ENCODE assay signal across 1 cellular context in genomic region chr16:69701866-69702265, GRCh38.
TF ChIP-seq lines count a peak whose summit lies in the region.

No MANE protein-coding gene starts in this region.

TF ChIP-seq in IMR-90, 13 proteins besides CTCF, POLR2A, EP300 and RAD21 (continued from another document):
- TF ChIP-seq MAFK (IDR thresholded peaks at IDR 0.05; ENCODE audit: low read depth, low read length) (no peak), RFX5 (IDR thresholded peaks at IDR 0.05; ENCODE audit: low read depth, low read length) (no peak), FOS (IDR thresholded peaks at IDR 0.05; ENCODE audit: low read depth, low read length) (no peak), MXI1 (IDR thresholded peaks at IDR 0.05; ENCODE audit: borderline replicate concordance, low read depth, low read length) (no peak), CEBPB (IDR thresholded peaks at IDR 0.05; ENCODE audit: low read depth, low read length) (no peak), RCOR1 (IDR thresholded peaks at IDR 0.05; ENCODE audit: insufficient replicate concordance, low read length) (no peak), USF2 (IDR thresholded peaks at IDR 0.05; ENCODE audit: low read depth, low read length) (no peak), SMC3 (IDR thresholded peaks at IDR 0.05; ENCODE audit: low read depth, low read length) (no peak), ELK1 (IDR thresholded peaks at IDR 0.05; ENCODE audit: borderline replicate concordance, low read depth, low read length) (no peak), CHD1 (IDR thresholded peaks at IDR 0.05; ENCODE audit: low read depth, low read length) (no peak)
TF ChIP-seq in IMR-90: peak in this region for 0.
